In genomic region chr11:114304065-114304464, GRCh38 we compare ENCODE assay signal across 1 cellular context.
TF ChIP-seq lines count a peak whose summit lies in the region.

No MANE protein-coding gene starts in this region.

TF ChIP-seq in K562, 482 proteins besides CTCF, POLR2A, EP300 and RAD21 (continued from another document):
- TF ChIP-seq ZBTB11 (CRISPR knock-in tag; IDR thresholded peaks at IDR 0.05) = no peak
- TF ChIP-seq, protein P1, sequence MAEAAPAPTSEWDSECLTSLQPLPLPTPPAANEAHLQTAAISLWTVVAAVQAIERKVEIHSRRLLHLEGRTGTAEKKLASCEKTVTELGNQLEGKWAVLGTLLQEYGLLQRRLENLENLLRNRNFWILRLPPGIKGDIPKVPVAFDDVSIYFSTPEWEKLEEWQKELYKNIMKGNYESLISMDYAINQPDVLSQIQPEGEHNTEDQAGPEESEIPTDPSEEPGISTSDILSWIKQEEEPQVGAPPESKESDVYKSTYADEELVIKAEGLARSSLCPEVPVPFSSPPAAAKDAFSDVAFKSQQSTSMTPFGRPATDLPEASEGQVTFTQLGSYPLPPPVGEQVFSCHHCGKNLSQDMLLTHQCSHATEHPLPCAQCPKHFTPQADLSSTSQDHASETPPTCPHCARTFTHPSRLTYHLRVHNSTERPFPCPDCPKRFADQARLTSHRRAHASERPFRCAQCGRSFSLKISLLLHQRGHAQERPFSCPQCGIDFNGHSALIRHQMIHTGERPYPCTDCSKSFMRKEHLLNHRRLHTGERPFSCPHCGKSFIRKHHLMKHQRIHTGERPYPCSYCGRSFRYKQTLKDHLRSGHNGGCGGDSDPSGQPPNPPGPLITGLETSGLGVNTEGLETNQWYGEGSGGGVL (CRISPR knock-in tag; IDR thresholded peaks at IDR 0.05) = no peak
TF ChIP-seq in K562: peak in this region for 0.
